ENCODE assay signal across 15 cellular contexts in the genomic region with DNA sequence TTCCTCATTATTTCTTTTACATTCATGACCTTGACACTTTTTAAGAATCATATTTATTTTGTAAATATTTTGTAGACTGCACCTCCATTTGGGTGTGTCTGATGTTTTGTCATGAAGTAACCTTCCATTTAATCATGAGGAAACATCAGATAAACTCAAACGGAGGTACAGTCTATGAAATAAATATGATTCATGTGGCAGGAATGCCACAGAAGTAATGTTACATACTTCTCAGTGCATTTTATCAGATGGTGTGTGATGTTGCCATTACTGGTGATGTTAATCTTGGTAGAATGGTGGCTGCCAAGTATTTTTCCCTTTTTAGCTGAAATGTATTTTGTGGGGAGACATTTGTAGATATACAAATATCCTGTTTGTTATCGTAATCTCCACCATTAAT.
DNase-seq lines count a peak whose midpoint lies in the region; ATAC-seq lines count a peak whose summit lies in the region.
"Had no signal": no experiment of that assay in that cellular context is flagged by ENCODE, and none has a peak within 500 bp of the region (broad histone marks: within the 10 kb centered on the region; RNA-seq: fewer than 3 reads in every experiment).

No MANE protein-coding gene starts in this region.

- ATAC-seq in GM21381 (IDR thresholded peaks at IDR 0.05; ENCODE audit: unreplicated experiment) (no peak), GM19455 (IDR thresholded peaks at IDR 0.05; ENCODE audit: unreplicated experiment) (no peak)
- ATAC-seq: CD8-positive, alpha-beta T cell; K562 had no signal

- no peak overlapping the region for H3K27ac ChIP-seq in epithelial cell of prostate
- H3K27ac ChIP-seq: BLaER1 treated with 17β-estradiol and CSF1 and Interleukin-3, amounts not matched to agents 10 nM and 100 nM had no signal

- DNase-seq in ELR (ENCODE audit: low read depth) = peak; percentile 14
- peak; percentile 21 for DNase-seq in HT1080 (ENCODE audit: low read depth)
- peak; percentile 24 for DNase-seq in RPMI7951 (ENCODE audit: low read depth)
- peak; percentile 14 for DNase-seq in epithelial cell of prostate (ENCODE audit: low read depth, low spot score)
- DNase-seq in NCI-H1436 (lab: John Stamatoyannopoulos, UW) = no peak
- DNase-seq in ecto neural progenitor cell (ENCODE audit: low spot score) = no peak
- DNase-seq: Calu3; CD8-positive, alpha-beta T cell; DMS79 treated with DMSO at 0.1 percent for 48 hours; HCEC 1CT; IMR-90 had no signal

Comparison
In these comparisons a context has a peak if more than half of its experiments do, and no peak if none do; other contexts are left out.
1. DNase-seq: peak in ELR (single experiment), HT1080 (single experiment), RPMI7951 (single experiment) and epithelial cell of prostate (single experiment); none in NCI-H1436 (single experiment) and ecto neural progenitor cell (single experiment).